Comparison of ENCODE assay signal across 1 cellular context in genomic region chr9:126499911-126500599, GRCh38.
TF ChIP-seq lines count a peak whose summit lies in the region.

No MANE protein-coding gene starts in this region.

TF ChIP-seq in HEK293, 187 proteins besides CTCF, POLR2A, EP300 and RAD21 (continued from another document):
- TF ChIP-seq PATZ1 (tag by site-specific recombination; IDR thresholded peaks at IDR 0.05) (peak; percentile 38; the same call in 1 of the 2 replicates), ZBTB48 (tag by site-specific recombination; IDR thresholded peaks at IDR 0.05) (no peak), ZNF280D (tag by site-specific recombination; IDR thresholded peaks at IDR 0.05) (no peak)
